Comparison of ENCODE assay signal across 36 cellular contexts in the genomic region with DNA sequence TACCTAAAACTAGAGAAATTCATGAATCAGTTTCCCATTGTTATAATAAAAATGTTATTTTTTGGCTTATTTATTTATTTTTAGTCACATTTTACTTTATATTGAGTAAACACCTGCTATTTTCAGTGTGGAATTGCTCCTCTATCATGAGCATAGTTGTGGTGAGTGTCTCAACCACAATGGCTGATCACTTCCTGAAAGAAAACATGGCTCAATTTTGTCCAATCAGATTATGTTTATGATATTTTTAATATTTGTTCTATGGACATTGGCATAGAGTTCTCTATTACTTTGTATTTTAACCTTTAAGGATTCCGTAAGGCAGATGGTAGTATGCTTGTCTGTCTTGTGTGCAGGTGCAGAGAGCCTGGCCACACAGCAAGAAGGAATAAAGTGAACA. TPM values are rescaled to one million over a fixed set of nuclear protein-coding genes. Genes with fewer than 3 reads are reported as not detected.
"Had no signal": no experiment of that assay in that cellular context is flagged by ENCODE, and none has a peak within 500 bp of the region (broad histone marks: within the 10 kb centered on the region; RNA-seq: fewer than 3 reads in every experiment).

No MANE protein-coding gene starts in this region.

- H3K27me3 ChIP-seq: adrenal gland, body of pancreas, brain microvascular endothelial cell, breast epithelium had no signal

- H3K4me1 ChIP-seq: adrenal gland, body of pancreas, breast epithelium had no signal

- H3K9me3 ChIP-seq: adrenal gland, body of pancreas, breast epithelium had no signal

- FAIRE-seq: astrocyte, TTC549 had no signal

- H3K36me3 ChIP-seq: adrenal gland, brain microvascular endothelial cell, breast epithelium had no signal

- H3K27ac ChIP-seq: adrenal gland, body of pancreas, brain microvascular endothelial cell, breast epithelium, VCaP had no signal

- H3K4me3 ChIP-seq: adrenal gland, body of pancreas, breast epithelium had no signal

- DNase-seq: activated B cell treated with CpG ODN at 0.5 μM for 24 hours; activated CD4-positive, alpha-beta memory T cell treated with anti-CD3 and anti-CD28 coated beads for 36 hours; activated CD4-positive, alpha-beta T cell treated with anti-CD3 and anti-CD28 coated beads for 4 hours; activated CD4-positive, alpha-beta T cell treated with anti-CD3 and anti-CD28 coated beads, Interleukin-2, amount 10 ng/mL, durations not matched to agents 24 days and 14 days; activated CD4-positive, alpha-beta T cell treated with anti-CD3 and anti-CD28 coated beads, Interleukin-2, amount 50 U/mL, for 1 hour; activated CD4-positive, alpha-beta T cell treated with anti-CD3 and anti-CD28 coated beads, Interleukin-2, amount 50 U/mL, for 4 hours; activated CD4-positive, CD25-positive, alpha-beta regulatory T cell treated with anti-CD3 and anti-CD28 coated beads, Interleukin-2, amount 50 U/mL, for 72 hours; activated CD8-positive, alpha-beta memory T cell treated with anti-CD3 and anti-CD28 coated beads, Interleukin-2, amount 50 U/mL, for 4 hours; activated CD8-positive, alpha-beta T cell treated with anti-CD3 and anti-CD28 coated beads for 36 hours; activated effector memory CD4-positive, alpha-beta T cell treated with anti-CD3 and anti-CD28 coated beads, Interleukin-2, amount 50 U/mL, for 16 hours; activated gamma-delta T cell treated with Interleukin-2 at 50 U/mL for 16 hours; activated naive CD4-positive, alpha-beta T cell; activated naive CD4-positive, alpha-beta T cell treated with anti-CD3 and anti-CD28 coated beads for 36 hours; activated naive CD4-positive, alpha-beta T cell treated with anti-CD3 and anti-CD28 coated beads, Interleukin-2, amount 50 U/mL, for 16 hours; activated naive CD8-positive, alpha-beta T cell treated with anti-CD3 and anti-CD28 coated beads for 36 hours; activated T-cell treated with anti-CD3 and anti-CD28 coated beads for 4 hours; activated T-cell treated with anti-CD3 and anti-CD28 coated beads, Interleukin-2, amount 50 U/mL, for 1 hour; activated T-cell treated with anti-CD3 and anti-CD28 coated beads, Interleukin-2, amount 50 U/mL, for 4 hours; activated T-cell treated with anti-CD3 and anti-CD28 coated beads, Interleukin-2, amount 50 U/mL, for 72 hours; adrenal gland; amniotic stem cell; aorta; body of pancreas; brain microvascular endothelial cell; central memory CD4-positive, alpha-beta T cell; T-helper 2 cell; T-helper 9 cell had no signal

- ATAC-seq: activated CD8-positive, alpha-beta T cell treated with anti-CD3 and anti-CD28 coated beads for 36 hours; activated naive CD4-positive, alpha-beta T cell treated with anti-CD3 and anti-CD28 coated beads, Interleukin-2, amount 50 U/mL, for 72 hours; activated T-cell treated with anti-CD3 and anti-CD28 coated beads, Interleukin-2, amount 50 U/mL, for 4 hours; activated T-cell treated with anti-CD3 and anti-CD28 coated beads, Interleukin-2, amount 50 U/mL, for 72 hours; activated T-helper 17 cell treated with anti-CD3 and anti-CD28 coated beads, Interleukin-2, amount 50 U/mL, for 72 hours; body of pancreas had no signal

RNA-seq across cellular contexts. Expression of gene GRM7, which starts 16.2 kb away (rescaled TPM):
- total RNA-seq: activated B cell treated with CpG ODN at 0.5 μM for 24 hours; activated CD4-positive, alpha-beta memory T cell treated with anti-CD3 and anti-CD28 coated beads for 36 hours; activated CD4-positive, alpha-beta T cell treated with anti-CD3 and anti-CD28 coated beads, Interleukin-2, amount 10 ng/mL, durations not matched to agents 24 days and 14 days; activated CD8-positive, alpha-beta memory T cell treated with anti-CD3 and anti-CD28 coated beads for 36 hours; activated CD8-positive, alpha-beta T cell treated with anti-CD3 and anti-CD28 coated beads for 36 hours; activated naive CD4-positive, alpha-beta T cell treated with anti-CD3 and anti-CD28 coated beads for 36 hours; activated naive CD4-positive, alpha-beta T cell treated with anti-CD3 and anti-CD28 coated beads, Interleukin-2, amount 50 U/mL, for 72 hours; activated naive CD8-positive, alpha-beta T cell treated with anti-CD3 and anti-CD28 coated beads for 36 hours; activated T-cell treated with anti-CD3 and anti-CD28 coated beads, Interleukin-2, amount 50 U/mL, for 4 hours; activated T-cell treated with anti-CD3 and anti-CD28 coated beads, Interleukin-2, amount 50 U/mL, for 72 hours; activated T-helper 1 cell treated with anti-CD3 and anti-CD28 coated beads, Interleukin-12 subunit alpha, Interleukin-12 subunit beta, Interleukin-2, Interleukin-4 antibody, amounts not matched to agents 30 ng/mL and 10 ng/mL and 1 ng/mL, durations not matched to agents 14 hours and 24 hours and 36 hours; activated T-helper 17 cell treated with anti-CD3 and anti-CD28 coated beads, Interleukin-2, amount 50 U/mL, for 72 hours; astrocyte; cardiac septum had no signal
